In genomic region chr16:24541534-24541933, GRCh38 we compare ENCODE assay signal across 8 cellular contexts. TPM values are rescaled to one million over a fixed set of nuclear protein-coding genes. Genes with fewer than 3 reads are reported as not detected.
DNase-seq lines count a peak whose midpoint lies in the region; ATAC-seq, FAIRE-seq and TF ChIP-seq lines count a peak whose summit lies in the region.

No MANE protein-coding gene starts in this region.

- FAIRE-seq in kidney (lab: Jason Lieb, UNC) = no peak

- H3K4me3 ChIP-seq in kidney (ENCODE audit: low read length in 2 of 2) = peak overlapping the region; percentile 86 to 96
- H3K4me3 ChIP-seq in thoracic aorta = peak overlapping the region; percentile 87

- H3K4me3 Mint-ChIP-seq in activated CD4-positive, alpha-beta T cell treated with anti-CD3 and anti-CD28 coated beads, Interleukin-2, amount 10 ng/mL, durations not matched to agents 24 days and 14 days = peak overlapping the region; percentile 99
- peak overlapping the region; percentile 92 for H3K4me3 Mint-ChIP-seq in activated naive CD8-positive, alpha-beta T cell

- H3K9ac ChIP-seq in kidney (ENCODE audit: low read length in 2 of 2) = peak overlapping the region; percentile 15 to 87

- intact Hi-C loops in activated CD4-positive, alpha-beta T cell treated with anti-CD3 and anti-CD28 coated beads, Interleukin-2, amount 10 ng/mL, durations not matched to agents 24 days and 14 days (cut with micrococcal nuclease) = loop anchor here (2.0 to 10.0 kb wide), 6 partner anchors 21 to 984 kb away; partner anchors contain the start of genes ARHGAP17, EARS2 and UBFD1
- intact Hi-C loops in kidney (cut with DNase I) = loop anchor here (10.0 kb wide), 1 partner anchor 273 kb away; no protein-coding TSS in a partner anchor

- TF ChIP-seq CTCF in kidney (IDR thresholded peaks at IDR 0.05; ENCODE audit: borderline replicate concordance, extremely low read depth, insufficient read depth) = no peak
- TF ChIP-seq CTCF in thoracic aorta (IDR thresholded peaks at IDR 0.05) = no peak

- H3K27ac ChIP-seq in kidney (ENCODE audit: low read depth in 2 of 2, low read length in 2 of 2) (no peak overlapping the region), thoracic aorta (peak overlapping the region in 1 of 2 donors; percentile 98)

- H3K4me1 ChIP-seq in kidney (ENCODE audit: control insufficient read depth in 1 of 2, insufficient read depth in 1 of 2, low read depth in 1 of 2, low read length in 2 of 2) (peaks cover 7 to 12% of the 10 kb centered on the region in 2 donors), thoracic aorta (ENCODE audit: control insufficient read depth in 1 of 2, low read depth in 2 of 2) (peaks cover 27 to 53% of the 10 kb centered on the region in 2 donors)

- ATAC-seq in thoracic aorta (ENCODE audit: insufficient number of reproducible peaks, low FRiP score, low read depth) (no peak), HG02571 (IDR thresholded peaks at IDR 0.05; ENCODE audit: unreplicated experiment) (no peak)

- peaks cover 46% of the 10 kb centered on the region for H3K36me3 Mint-ChIP-seq in activated CD4-positive, alpha-beta T cell treated with anti-CD3 and anti-CD28 coated beads, Interleukin-2, amount 10 ng/mL, durations not matched to agents 24 days and 14 days (ENCODE audit: low read depth)
- peaks cover 19% of the 10 kb centered on the region for H3K36me3 Mint-ChIP-seq in activated naive CD8-positive, alpha-beta T cell

- H3K36me3 ChIP-seq in kidney (ENCODE audit: control insufficient read depth in 1 of 2, insufficient read depth in 2 of 2, low read length in 2 of 2) (peaks cover 0 to 4% of the 10 kb centered on the region in 2 donors), thoracic aorta (no peaks in the 10 kb centered on the region)

- DNase-seq in activated CD4-positive, alpha-beta T cell treated with anti-CD3 and anti-CD28 coated beads, Interleukin-2, amount 10 ng/mL, durations not matched to agents 24 days and 14 days = peak; percentile 57
- no peak for DNase-seq in activated CD4-positive, alpha-beta T cell treated with anti-CD3 and anti-CD28 coated beads for 48 hours
- no peak for DNase-seq in kidney
- no peak for DNase-seq in thoracic aorta (ENCODE audit: low spot score)
- DNase-seq in HPDE6-E6E7 (ENCODE audit: extremely low spot score) = no peak
- no peak for DNase-seq in activated CD8-positive, alpha-beta memory T cell treated with anti-CD3 and anti-CD28 coated beads, Interleukin-2, amount 50 U/mL, for 48 hours

- peaks cover 29% of the 10 kb centered on the region for H3K4me1 Mint-ChIP-seq in activated CD4-positive, alpha-beta T cell treated with anti-CD3 and anti-CD28 coated beads, Interleukin-2, amount 10 ng/mL, durations not matched to agents 24 days and 14 days
- H3K4me1 Mint-ChIP-seq in activated naive CD8-positive, alpha-beta T cell (ENCODE audit: low read depth) = peaks cover 52% of the 10 kb centered on the region

- H3K27me3 ChIP-seq in thoracic aorta (replicated peaks; ENCODE audit: insufficient read depth) = no peaks in the 10 kb centered on the region

- H3K9me3 ChIP-seq in kidney (ENCODE audit: control insufficient read depth in 1 of 2, low read length in 2 of 2) (no peaks in the 10 kb centered on the region), thoracic aorta (no peaks in the 10 kb centered on the region)

- no peaks in the 10 kb centered on the region for H3K9me3 Mint-ChIP-seq in activated CD4-positive, alpha-beta T cell treated with anti-CD3 and anti-CD28 coated beads, Interleukin-2, amount 10 ng/mL, durations not matched to agents 24 days and 14 days
- H3K9me3 Mint-ChIP-seq in activated naive CD8-positive, alpha-beta T cell (ENCODE audit: low read depth) = no peaks in the 10 kb centered on the region

- H3K27ac Mint-ChIP-seq in activated CD4-positive, alpha-beta T cell treated with anti-CD3 and anti-CD28 coated beads, Interleukin-2, amount 10 ng/mL, durations not matched to agents 24 days and 14 days = peak overlapping the region; percentile 93
- H3K27ac Mint-ChIP-seq in activated naive CD8-positive, alpha-beta T cell = peak overlapping the region; percentile 97

- H3K27me3 Mint-ChIP-seq in activated CD4-positive, alpha-beta T cell treated with anti-CD3 and anti-CD28 coated beads, Interleukin-2, amount 10 ng/mL, durations not matched to agents 24 days and 14 days = no peaks in the 10 kb centered on the region
- no peaks in the 10 kb centered on the region for H3K27me3 Mint-ChIP-seq in activated naive CD8-positive, alpha-beta T cell

RNA-seq across cellular contexts. Expression of gene RBBP6, which starts 2.2 kb away (rescaled TPM):
- total RNA-seq in activated CD4-positive, alpha-beta T cell treated with anti-CD3 and anti-CD28 coated beads, Interleukin-2, amount 10 ng/mL, durations not matched to agents 24 days and 14 days = 65.7 and 73.8 TPM in 2 replicates
- total RNA-seq in kidney = 51.3 TPM
- 22.8 TPM for polyA plus RNA-seq in kidney (ENCODE audit: insufficient read depth, low read depth, low replicate concordance)
- total RNA-seq in thoracic aorta = 100 to 1,000 TPM in 1 of 2 donors, 10 to 100 TPM in 1; 42.2 to 104 TPM
